30 cellular contexts compared by ENCODE assay signal in the genomic region with DNA sequence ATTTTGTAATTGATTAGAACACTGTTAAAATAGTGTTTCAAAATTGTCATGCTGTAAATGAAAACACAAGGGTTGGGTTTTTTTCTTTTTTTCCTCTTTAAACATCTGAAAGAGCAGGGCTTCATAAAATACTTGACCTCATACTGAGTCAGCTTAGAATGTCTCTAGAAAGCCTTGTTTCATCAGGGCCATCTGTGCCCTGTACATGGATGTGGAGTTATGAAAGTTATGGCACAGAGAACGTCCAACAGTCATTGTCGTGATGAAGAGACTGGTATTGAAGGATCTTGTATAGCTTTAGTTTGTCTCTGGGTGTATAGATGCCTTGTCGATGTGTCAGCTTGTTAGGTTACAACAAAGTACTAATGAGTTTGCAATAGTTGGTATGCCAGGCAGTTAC.
"Had no signal": no experiment of that assay in that cellular context is flagged by ENCODE, and none has a peak within 500 bp of the region (broad histone marks: within the 10 kb centered on the region; RNA-seq: fewer than 3 reads in every experiment).

No MANE protein-coding gene starts in this region.

- H3K4me1 ChIP-seq: breast epithelium, SJSA1 had no signal

- H3K9me3 ChIP-seq: breast epithelium, SJSA1 had no signal

- H3K27ac ChIP-seq: breast epithelium, RWPE1, SJSA1 had no signal

- H3K27me3 ChIP-seq: breast epithelium, SJSA1 had no signal

- H3K36me3 ChIP-seq: breast epithelium, SJSA1 had no signal

- ATAC-seq: activated CD8-positive, alpha-beta memory T cell treated with anti-CD3 and anti-CD28 coated beads, Interleukin-2, amount 10 ng/mL, durations not matched to agents 7 days and 5 days; K562; Panc1; SK-N-SH treated with all-trans-retinoic acid at 6 μM for 48 hours; WTC11 had no signal

- DNase-seq: activated CD4-positive, alpha-beta T cell treated with anti-CD3 and anti-CD28 coated beads for 48 hours; activated CD4-positive, alpha-beta T cell treated with anti-CD3 and anti-CD28 coated beads, Interleukin-2, amount 50 U/mL, for 4 hours; activated CD4-positive, CD25-positive, alpha-beta regulatory T cell treated with anti-CD3 and anti-CD28 coated beads, Interleukin-2, amount 50 U/mL, for 72 hours; activated CD8-positive, alpha-beta memory T cell treated with anti-CD3 and anti-CD28 coated beads, Interleukin-2, amount 10 ng/mL, durations not matched to agents 7 days and 5 days; activated effector memory CD4-positive, alpha-beta T cell treated with Interleukin-2 at 50 U/mL for 16 hours; activated naive CD4-positive, alpha-beta T cell; activated T-cell treated with anti-CD3 and anti-CD28 coated beads, Interleukin-2, amount 50 U/mL, for 24 hours; aorta; caudate nucleus; Karpas-422; NCI-H1048; NCI-H1930; NCI-H2107; NCI-H2171 treated with DMSO at 0.1 percent for 48 hours; NCI-H226; NCI-H510A; NCI-H526 treated with DMSO at 0.1 percent for 48 hours; NCI-H82; NK-92 treated with Interleukin-12 subunit alpha and Interleukin-12 subunit beta, amount 100 ng/mL, for 24 hours; OCI-M1; Right ventricle myocardium superior; SW 1271; T-helper 9 cell had no signal

- H3K4me3 ChIP-seq: breast epithelium, K562, SJSA1 had no signal
